Comparison of ENCODE assay signal across 1 cellular context in genomic region chr15:65529754-65530317, GRCh38.
TF ChIP-seq lines count a peak whose summit lies in the region.

No MANE protein-coding gene starts in this region.

TF ChIP-seq in HEK293, 187 proteins besides CTCF, POLR2A, EP300 and RAD21 (continued from another document and continues in another):
- TF ChIP-seq, protein P1, sequence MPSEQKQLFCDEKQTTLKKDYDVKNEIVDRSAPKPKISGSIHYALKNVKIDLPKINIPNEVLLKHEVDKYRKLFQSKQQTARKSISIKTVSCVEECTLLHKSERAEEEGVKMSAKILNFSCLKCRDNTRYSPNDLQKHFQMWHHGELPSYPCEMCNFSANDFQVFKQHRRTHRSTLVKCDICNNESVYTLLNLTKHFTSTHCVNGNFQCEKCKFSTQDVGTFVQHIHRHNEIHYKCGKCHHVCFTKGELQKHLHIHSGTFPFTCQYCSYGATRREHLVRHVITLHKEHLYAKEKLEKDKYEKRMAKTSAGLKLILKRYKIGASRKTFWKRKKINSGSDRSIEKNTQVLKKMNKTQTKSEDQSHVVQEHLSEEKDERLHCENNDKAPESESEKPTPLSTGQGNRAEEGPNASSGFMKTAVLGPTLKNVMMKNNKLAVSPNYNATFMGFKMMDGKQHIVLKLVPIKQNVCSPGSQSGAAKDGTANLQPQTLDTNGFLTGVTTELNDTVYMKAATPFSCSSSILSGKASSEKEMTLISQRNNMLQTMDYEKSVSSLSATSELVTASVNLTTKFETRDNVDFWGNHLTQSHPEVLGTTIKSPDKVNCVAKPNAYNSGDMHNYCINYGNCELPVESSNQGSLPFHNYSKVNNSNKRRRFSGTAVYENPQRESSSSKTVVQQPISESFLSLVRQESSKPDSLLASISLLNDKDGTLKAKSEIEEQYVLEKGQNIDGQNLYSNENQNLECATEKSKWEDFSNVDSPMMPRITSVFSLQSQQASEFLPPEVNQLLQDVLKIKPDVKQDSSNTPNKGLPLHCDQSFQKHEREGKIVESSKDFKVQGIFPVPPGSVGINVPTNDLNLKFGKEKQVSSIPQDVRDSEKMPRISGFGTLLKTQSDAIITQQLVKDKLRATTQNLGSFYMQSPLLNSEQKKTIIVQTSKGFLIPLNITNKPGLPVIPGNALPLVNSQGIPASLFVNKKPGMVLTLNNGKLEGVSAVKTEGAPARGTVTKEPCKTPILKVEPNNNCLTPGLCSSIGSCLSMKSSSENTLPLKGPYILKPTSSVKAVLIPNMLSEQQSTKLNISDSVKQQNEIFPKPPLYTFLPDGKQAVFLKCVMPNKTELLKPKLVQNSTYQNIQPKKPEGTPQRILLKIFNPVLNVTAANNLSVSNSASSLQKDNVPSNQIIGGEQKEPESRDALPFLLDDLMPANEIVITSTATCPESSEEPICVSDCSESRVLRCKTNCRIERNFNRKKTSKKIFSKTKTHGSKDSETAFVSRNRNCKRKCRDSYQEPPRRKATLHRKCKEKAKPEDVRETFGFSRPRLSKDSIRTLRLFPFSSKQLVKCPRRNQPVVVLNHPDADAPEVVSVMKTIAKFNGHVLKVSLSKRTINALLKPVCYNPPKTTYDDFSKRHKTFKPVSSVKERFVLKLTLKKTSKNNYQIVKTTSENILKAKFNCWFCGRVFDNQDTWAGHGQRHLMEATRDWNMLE (tag by site-specific recombination; conservative IDR thresholded peaks at IDR 0.05; ENCODE audit: low read depth): no peak
- TF ChIP-seq YY1 (tag by site-specific recombination; IDR thresholded peaks at IDR 0.05): no peak
- no peak for TF ChIP-seq ZNF274 (IDR thresholded peaks at IDR 0.05; ENCODE audit: low read length)
- no peak for TF ChIP-seq ZNF274 (tag by site-specific recombination; IDR thresholded peaks at IDR 0.05; ENCODE audit: borderline replicate concordance)
- TF ChIP-seq ZXDB (tag by site-specific recombination; IDR thresholded peaks at IDR 0.05): peak; percentile 21; the same call in 1 of the 2 replicates
- TF ChIP-seq, protein P2, sequence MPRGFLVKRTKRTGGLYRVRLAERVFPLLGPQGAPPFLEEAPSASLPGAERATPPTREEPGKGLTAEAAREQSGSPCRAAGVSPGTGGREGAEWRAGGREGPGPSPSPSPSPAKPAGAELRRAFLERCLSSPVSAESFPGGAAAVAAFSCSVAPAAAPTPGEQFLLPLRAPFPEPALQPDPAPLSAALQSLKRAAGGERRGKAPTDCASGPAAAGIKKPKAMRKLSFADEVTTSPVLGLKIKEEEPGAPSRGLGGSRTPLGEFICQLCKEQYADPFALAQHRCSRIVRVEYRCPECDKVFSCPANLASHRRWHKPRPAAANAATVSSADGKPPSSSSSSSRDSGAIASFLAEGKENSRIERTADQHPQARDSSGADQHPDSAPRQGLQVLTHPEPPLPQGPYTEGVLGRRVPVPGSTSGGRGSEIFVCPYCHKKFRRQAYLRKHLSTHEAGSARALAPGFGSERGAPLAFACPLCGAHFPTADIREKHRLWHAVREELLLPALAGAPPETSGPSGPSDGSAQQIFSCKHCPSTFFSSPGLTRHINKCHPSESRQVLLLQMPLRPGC (tag by site-specific recombination; IDR thresholded peaks at IDR 0.05): no peak
- no peak for TF ChIP-seq ZNF157 (tag by site-specific recombination; IDR thresholded peaks at IDR 0.05)
- TF ChIP-seq ZNF76 (tag by site-specific recombination; IDR thresholded peaks at IDR 0.05; ENCODE audit: borderline replicate concordance, low read depth): peak; percentile 37; the same call in 1 of the 2 replicates
- no peak for TF ChIP-seq ZFP37 (tag by site-specific recombination; IDR thresholded peaks at IDR 0.05)
- TF ChIP-seq KLF10 (tag by site-specific recombination; IDR thresholded peaks at IDR 0.05): no peak; the same call in 1 of the 2 replicates
- peak; percentile 59 for TF ChIP-seq PRDM6 (tag by site-specific recombination; IDR thresholded peaks at IDR 0.05)
- TF ChIP-seq OVOL3 (tag by site-specific recombination; IDR thresholded peaks at IDR 0.05): no peak
- TF ChIP-seq GFI1B (tag by site-specific recombination; IDR thresholded peaks at IDR 0.05): no peak
- TF ChIP-seq MYNN (tag by site-specific recombination; IDR thresholded peaks at IDR 0.05; ENCODE audit: borderline replicate concordance): no peak
- peak; percentile 47 for TF ChIP-seq BCL11A (tag by site-specific recombination; IDR thresholded peaks at IDR 0.05; ENCODE audit: low read depth)
- TF ChIP-seq FEZF1 (tag by site-specific recombination; IDR thresholded peaks at IDR 0.05): peak; percentile 74
- no peak for TF ChIP-seq BCL11B (tag by site-specific recombination; IDR thresholded peaks at IDR 0.05; ENCODE audit: low read depth)
- no peak for TF ChIP-seq ZNF148 (tag by site-specific recombination; IDR thresholded peaks at IDR 0.05; ENCODE audit: borderline replicate concordance)
- no peak for TF ChIP-seq ZNF354C (tag by site-specific recombination; IDR thresholded peaks at IDR 0.05; ENCODE audit: borderline replicate concordance, low read depth)
- TF ChIP-seq ZNF510 (tag by site-specific recombination; IDR thresholded peaks at IDR 0.05; ENCODE audit: insufficient replicate concordance): no peak
- 0 out of 2 replicates have a peak, but pooled peaks have one; percentile 16 for TF ChIP-seq ZBTB20 (tag by site-specific recombination; IDR thresholded peaks at IDR 0.05)
- TF ChIP-seq, protein P3, sequence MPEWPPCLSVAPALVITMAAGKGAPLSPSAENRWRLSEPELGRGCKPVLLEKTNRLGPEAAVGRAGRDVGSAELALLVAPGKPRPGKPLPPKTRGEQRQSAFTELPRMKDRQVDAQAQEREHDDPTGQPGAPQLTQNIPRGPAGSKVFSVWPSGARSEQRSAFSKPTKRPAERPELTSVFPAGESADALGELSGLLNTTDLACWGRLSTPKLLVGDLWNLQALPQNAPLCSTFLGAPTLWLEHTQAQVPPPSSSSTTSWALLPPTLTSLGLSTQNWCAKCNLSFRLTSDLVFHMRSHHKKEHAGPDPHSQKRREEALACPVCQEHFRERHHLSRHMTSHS (tag by site-specific recombination; IDR thresholded peaks at IDR 0.05): no peak
- no peak for TF ChIP-seq ZFP3 (tag by site-specific recombination; IDR thresholded peaks at IDR 0.05; ENCODE audit: low read depth)
- TF ChIP-seq ZNF473 (tag by site-specific recombination; IDR thresholded peaks at IDR 0.05): no peak
- no peak for TF ChIP-seq ZNF701 (tag by site-specific recombination; IDR thresholded peaks at IDR 0.05)
- TF ChIP-seq ZBTB8A (tag by site-specific recombination; IDR thresholded peaks at IDR 0.05): peak; percentile 47; the same call in 1 of the 2 replicates
- no peak for TF ChIP-seq ZNF843 (tag by site-specific recombination; IDR thresholded peaks at IDR 0.05)
- TF ChIP-seq KLF17 (tag by site-specific recombination; IDR thresholded peaks at IDR 0.05): no peak
- TF ChIP-seq SCRT2 (tag by site-specific recombination; IDR thresholded peaks at IDR 0.05): no peak
- TF ChIP-seq ZNF37A (tag by site-specific recombination; IDR thresholded peaks at IDR 0.05): no peak
- no peak for TF ChIP-seq ZNF169 (tag by site-specific recombination; IDR thresholded peaks at IDR 0.05)
- no peak for TF ChIP-seq ZNF658 (tag by site-specific recombination; IDR thresholded peaks at IDR 0.05)
- TF ChIP-seq ZBTB10 (tag by site-specific recombination; IDR thresholded peaks at IDR 0.05): no peak
- no peak for TF ChIP-seq TRIM28 (IDR thresholded peaks at IDR 0.05; ENCODE audit: borderline replicate concordance, low read length)
- TF ChIP-seq, protein P4, sequence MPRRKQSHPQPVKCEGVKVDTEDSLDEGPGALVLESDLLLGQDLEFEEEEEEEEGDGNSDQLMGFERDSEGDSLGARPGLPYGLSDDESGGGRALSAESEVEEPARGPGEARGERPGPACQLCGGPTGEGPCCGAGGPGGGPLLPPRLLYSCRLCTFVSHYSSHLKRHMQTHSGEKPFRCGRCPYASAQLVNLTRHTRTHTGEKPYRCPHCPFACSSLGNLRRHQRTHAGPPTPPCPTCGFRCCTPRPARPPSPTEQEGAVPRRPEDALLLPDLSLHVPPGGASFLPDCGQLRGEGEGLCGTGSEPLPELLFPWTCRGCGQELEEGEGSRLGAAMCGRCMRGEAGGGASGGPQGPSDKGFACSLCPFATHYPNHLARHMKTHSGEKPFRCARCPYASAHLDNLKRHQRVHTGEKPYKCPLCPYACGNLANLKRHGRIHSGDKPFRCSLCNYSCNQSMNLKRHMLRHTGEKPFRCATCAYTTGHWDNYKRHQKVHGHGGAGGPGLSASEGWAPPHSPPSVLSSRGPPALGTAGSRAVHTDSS (tag by site-specific recombination; IDR thresholded peaks at IDR 0.05): no peak
- TF ChIP-seq, protein P5, sequence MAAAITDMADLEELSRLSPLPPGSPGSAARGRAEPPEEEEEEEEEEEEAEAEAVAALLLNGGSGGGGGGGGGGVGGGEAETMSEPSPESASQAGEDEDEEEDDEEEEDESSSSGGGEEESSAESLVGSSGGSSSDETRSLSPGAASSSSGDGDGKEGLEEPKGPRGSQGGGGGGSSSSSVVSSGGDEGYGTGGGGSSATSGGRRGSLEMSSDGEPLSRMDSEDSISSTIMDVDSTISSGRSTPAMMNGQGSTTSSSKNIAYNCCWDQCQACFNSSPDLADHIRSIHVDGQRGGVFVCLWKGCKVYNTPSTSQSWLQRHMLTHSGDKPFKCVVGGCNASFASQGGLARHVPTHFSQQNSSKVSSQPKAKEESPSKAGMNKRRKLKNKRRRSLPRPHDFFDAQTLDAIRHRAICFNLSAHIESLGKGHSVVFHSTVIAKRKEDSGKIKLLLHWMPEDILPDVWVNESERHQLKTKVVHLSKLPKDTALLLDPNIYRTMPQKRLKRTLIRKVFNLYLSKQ (tag by site-specific recombination; IDR thresholded peaks at IDR 0.05; ENCODE audit: borderline replicate concordance): no peak
- peak; percentile 15; the same call in 1 of the 2 replicates for TF ChIP-seq ZNF629 (tag by site-specific recombination; IDR thresholded peaks at IDR 0.05)
- no peak for TF ChIP-seq ZNF555 (tag by site-specific recombination; conservative IDR thresholded peaks at IDR 0.05)
- no peak for TF ChIP-seq ZNF184 (tag by site-specific recombination; IDR thresholded peaks at IDR 0.05)
- no peak for TF ChIP-seq ZNF521 (tag by site-specific recombination; IDR thresholded peaks at IDR 0.05)
- no peak for TF ChIP-seq ZNF585B (tag by site-specific recombination; IDR thresholded peaks at IDR 0.05)
- no peak for TF ChIP-seq YY2 (tag by site-specific recombination; IDR thresholded peaks at IDR 0.05)
- TF ChIP-seq MZF1 (tag by site-specific recombination; IDR thresholded peaks at IDR 0.05; ENCODE audit: borderline replicate concordance): 0 out of 2 replicates have a peak, but pooled peaks have one; percentile 35
- TF ChIP-seq ZSCAN23 (tag by site-specific recombination; IDR thresholded peaks at IDR 0.05): 0 out of 2 replicates have a peak, but pooled peaks have one; percentile 25
